15 cellular contexts compared by ENCODE assay signal in the genomic region with DNA sequence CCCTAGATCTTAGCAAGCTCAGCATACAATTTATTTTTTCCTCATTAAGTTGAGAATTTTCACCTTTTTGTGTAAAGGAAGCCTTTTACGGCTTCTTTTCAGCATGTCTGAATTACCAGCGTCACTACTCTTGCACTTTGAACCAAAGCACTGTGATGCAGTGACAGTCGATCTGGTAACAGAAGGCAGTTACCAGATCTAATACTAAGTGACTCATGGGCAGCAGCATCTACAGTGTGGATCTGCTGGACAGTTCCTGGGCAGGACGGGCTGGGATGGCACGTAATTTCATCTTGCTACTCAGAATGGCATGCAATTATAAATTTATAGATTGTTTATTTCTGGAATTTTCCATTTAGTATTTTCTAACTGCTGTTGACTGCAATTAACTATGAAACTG. TPM values are rescaled to one million over a fixed set of nuclear protein-coding genes. Genes with fewer than 3 reads are reported as not detected.
"Had no signal": no experiment of that assay in that cellular context is flagged by ENCODE, and none has a peak within 500 bp of the region (broad histone marks: within the 10 kb centered on the region; RNA-seq: fewer than 3 reads in every experiment).

No MANE protein-coding gene starts in this region.

- H3K4me1 ChIP-seq: body of pancreas, sigmoid colon had no signal

- H3K27ac Mint-ChIP-seq: stimulated activated naive CD8-positive, alpha-beta T cell treated with anti-CD3 and anti-CD28 coated beads, Interleukin-15, amount 100 ng/mL, for 72 hours had no signal

- H3K4me3 Mint-ChIP-seq: central memory CD8-positive, alpha-beta T cell; stimulated activated naive CD8-positive, alpha-beta T cell treated with anti-CD3 and anti-CD28 coated beads, Interleukin-15, amount 100 ng/mL, for 72 hours had no signal

- H3K36me3 ChIP-seq: sigmoid colon, thoracic aorta had no signal

- H3K4me1 Mint-ChIP-seq: central memory CD8-positive, alpha-beta T cell; stimulated activated naive CD8-positive, alpha-beta T cell treated with anti-CD3 and anti-CD28 coated beads, Interleukin-15, amount 100 ng/mL, for 72 hours had no signal

- H3K27ac ChIP-seq: body of pancreas, hepatocyte, sigmoid colon, thoracic aorta had no signal

- H3K4me2 ChIP-seq: hepatocyte had no signal

- H3K4me3 ChIP-seq: body of pancreas, hepatocyte, sigmoid colon, thoracic aorta had no signal

- ATAC-seq: body of pancreas; stimulated activated naive CD8-positive, alpha-beta T cell treated with anti-CD3 and anti-CD28 coated beads, Interleukin-15, amount 100 ng/mL, for 72 hours had no signal

- FAIRE-seq: kidney had no signal

- H3K9me3 ChIP-seq: body of pancreas, sigmoid colon, thoracic aorta had no signal

- H3K79me2 ChIP-seq: hepatocyte had no signal

- H2AFZ ChIP-seq: hepatocyte had no signal

- H3K27me3 ChIP-seq: body of pancreas had no signal

- DNase-seq: activated CD4-positive, alpha-beta T cell treated with anti-CD3 and anti-CD28 coated beads, Interleukin-2, amount 50 U/mL, for 1 hour; activated naive CD4-positive, alpha-beta T cell treated with anti-CD3 and anti-CD28 coated beads, Interleukin-2, amount 50 U/mL, for 16 hours; amniotic stem cell; body of pancreas; cortex of kidney; effector CD8-positive, alpha-beta T cell; kidney; sigmoid colon; stimulated activated CD4-positive, alpha-beta T cell treated with anti-CD3 and anti-CD28 coated beads, Interleukin-4, amount 100 ng/mL, for 4 hours; stimulated activated naive CD8-positive, alpha-beta T cell treated with anti-CD3 and anti-CD28 coated beads, Interleukin-15, amount 100 ng/mL, for 72 hours had no signal

- H3K9me3 Mint-ChIP-seq: central memory CD8-positive, alpha-beta T cell; stimulated activated naive CD8-positive, alpha-beta T cell treated with anti-CD3 and anti-CD28 coated beads, Interleukin-15, amount 100 ng/mL, for 72 hours had no signal

RNA-seq across cellular contexts. Expression of gene CFAP61, which starts 12.0 kb away (rescaled TPM):
- total RNA-seq: osteocyte, pulmonary artery endothelial cell had no signal
- polyA plus RNA-seq: hepatocyte had no signal
